11 cellular contexts compared by ENCODE assay signal in genomic region chr9:626591-626990, GRCh38.
DNase-seq lines count a peak whose midpoint lies in the region; TF ChIP-seq lines count a peak whose summit lies in the region.
"Had no signal": no experiment of that assay in that cellular context is flagged by ENCODE, and none has a peak within 500 bp of the region (broad histone marks: within the 10 kb centered on the region; RNA-seq: fewer than 3 reads in every experiment).

No MANE protein-coding gene starts in this region.

- peak overlapping the region; percentile 77 for H3K27ac Mint-ChIP-seq in mesothelial cell of epicardium
- H3K27ac Mint-ChIP-seq in T-helper 2 cell treated with Interferon-gamma antibody and Interleukin-4, amounts not matched to agents 5 μg/mL and 100 μg/mL, for 36 hours, result no peak overlapping the region
- H3K27ac Mint-ChIP-seq: T-helper 17 cell had no signal

- DNase-seq in GM10266 (ENCODE audit: extremely low spot score) (peak; percentile 41), HCEC 1CT (peak; percentile 17), OCI-M1 (lab: John Stamatoyannopoulos, UW) (peak; percentile 14), mesothelial cell of epicardium (ENCODE audit: low spot score in 2 of 2, unreplicated experiment in 2 of 2) (no peak), NCI-H526 (lab: John Stamatoyannopoulos, UW) (no peak), posterior cingulate gyrus (no peak)
- DNase-seq in central memory CD4-positive, alpha-beta T cell, result no peak
- no peak for DNase-seq in T-helper 2 cell treated with Interferon-gamma antibody and Interleukin-4, amounts not matched to agents 5 μg/mL and 100 μg/mL, for 36 hours (ENCODE audit: low spot score)
- DNase-seq: GOT3, NCI-H446, T-helper 17 cell had no signal

- TF ChIP-seq CTCF in GM10266 (IDR thresholded peaks at IDR 0.05; ENCODE audit: control insufficient read depth, insufficient read depth, low read depth, missing control alignments) (no peak), mesothelial cell of epicardium (IDR thresholded peaks at IDR 0.05; ENCODE audit: unreplicated experiment) (no peak)

- H3K4me3 Mint-ChIP-seq in mesothelial cell of epicardium, result no peak overlapping the region
- H3K4me3 Mint-ChIP-seq in T-helper 2 cell treated with Interferon-gamma antibody and Interleukin-4, amounts not matched to agents 5 μg/mL and 100 μg/mL, for 36 hours, result no peak overlapping the region
- H3K4me3 Mint-ChIP-seq: T-helper 17 cell had no signal

- no peaks in the 10 kb centered on the region for H3K27me3 Mint-ChIP-seq in mesothelial cell of epicardium (ENCODE audit: low read depth)
- H3K27me3 Mint-ChIP-seq in T-helper 2 cell treated with Interferon-gamma antibody and Interleukin-4, amounts not matched to agents 5 μg/mL and 100 μg/mL, for 36 hours (ENCODE audit: low read depth), result no peaks in the 10 kb centered on the region

- H3K9me3 Mint-ChIP-seq in mesothelial cell of epicardium, result peaks cover 4% of the 10 kb centered on the region
- H3K9me3 Mint-ChIP-seq in T-helper 2 cell treated with Interferon-gamma antibody and Interleukin-4, amounts not matched to agents 5 μg/mL and 100 μg/mL, for 36 hours, result no peaks in the 10 kb centered on the region

- no peaks in the 10 kb centered on the region for H3K36me3 Mint-ChIP-seq in mesothelial cell of epicardium
- no peaks in the 10 kb centered on the region for H3K36me3 Mint-ChIP-seq in T-helper 2 cell treated with Interferon-gamma antibody and Interleukin-4, amounts not matched to agents 5 μg/mL and 100 μg/mL, for 36 hours (ENCODE audit: low read depth)

- H3K4me1 Mint-ChIP-seq in mesothelial cell of epicardium, result peaks cover 43% of the 10 kb centered on the region
- peaks cover 23% of the 10 kb centered on the region for H3K4me1 Mint-ChIP-seq in T-helper 2 cell treated with Interferon-gamma antibody and Interleukin-4, amounts not matched to agents 5 μg/mL and 100 μg/mL, for 36 hours (ENCODE audit: low read depth)

- intact Hi-C loops in posterior cingulate gyrus (cut with DNase I), result no loop called here

Comparison
In these comparisons a context has a peak if more than half of its experiments do, and no peak if none do; other contexts are left out.
1. DNase-seq: peak in GM10266 (single experiment), HCEC 1CT (single experiment) and OCI-M1 (single experiment); none in mesothelial cell of epicardium (0 of 2), central memory CD4-positive, alpha-beta T cell (single experiment), T-helper 2 cell treated with Interferon-gamma antibody and Interleukin-4, amounts not matched to agents 5 μg/mL and 100 μg/mL, for 36 hours (single experiment), NCI-H526 (0 of 2) and posterior cingulate gyrus (0 of 10).